Comparison of ENCODE assay signal across 8 cellular contexts in the genomic region with DNA sequence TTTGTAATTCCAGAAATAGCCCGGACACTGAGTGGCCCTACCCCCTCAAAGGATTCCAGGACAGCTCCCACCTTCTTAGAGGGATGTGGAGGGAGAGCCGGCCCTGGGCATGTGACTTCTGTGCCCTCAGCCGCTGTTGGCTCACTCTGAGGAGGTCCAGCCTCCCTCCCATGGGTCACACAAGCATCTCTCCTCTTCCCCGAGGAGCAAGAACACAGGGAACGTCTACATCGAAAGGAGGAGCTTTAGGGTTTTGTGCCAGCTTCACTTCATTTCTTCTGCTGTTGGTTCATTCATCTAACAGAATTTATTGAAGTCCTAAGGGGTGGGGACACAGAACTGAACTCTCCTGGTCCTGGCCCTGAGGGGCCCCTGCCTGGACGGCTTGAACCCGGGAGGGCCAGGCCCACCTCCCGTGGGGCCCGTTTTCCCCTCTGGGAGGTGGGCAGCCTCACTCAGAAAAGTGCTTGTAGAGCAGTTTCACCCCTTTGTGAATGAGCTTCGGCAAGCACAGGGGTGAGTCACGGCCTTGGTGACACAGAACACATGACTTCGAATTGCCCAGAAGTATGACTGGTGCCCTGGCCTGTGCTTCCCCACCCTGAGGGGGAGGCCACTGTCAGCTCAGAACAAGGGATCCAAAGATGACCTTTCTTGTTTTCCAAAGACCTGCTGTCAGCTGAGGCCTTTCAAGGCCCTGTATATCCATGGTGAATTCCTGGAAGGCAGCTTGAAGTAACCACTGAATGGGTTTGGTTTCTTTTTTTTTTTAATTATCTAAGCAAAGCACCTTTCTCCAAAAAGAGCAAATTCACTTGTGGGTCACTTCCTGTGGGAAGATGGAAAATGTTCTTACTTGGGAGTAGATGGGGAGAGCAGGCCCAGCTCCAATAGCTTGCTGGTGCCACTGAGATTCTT. TPM values are rescaled to one million over a fixed set of nuclear protein-coding genes. Genes with fewer than 3 reads are reported as not detected.
DNase-seq lines count a peak whose midpoint lies in the region; ATAC-seq and TF ChIP-seq lines count a peak whose summit lies in the region.

No MANE protein-coding gene starts in this region.

- TF ChIP-seq CTCF in GM20000 (IDR thresholded peaks at IDR 0.05; ENCODE audit: extremely low read depth, missing control alignments), result no peak
- TF ChIP-seq CTCF in PC-3 (conservative IDR thresholded peaks at IDR 0.05; ENCODE audit: low read depth, low read length), result no peak

- POLR2A ChIA-PET in PC-3 (lab: Charles Lee; ENCODE audit: unreplicated experiment), result interaction anchor here (0.5 to 0.6 kb wide), 3 partner anchors 8 to 29 kb away, joined by 3 to 4 read pairs (median 3); no protein-coding TSS in a partner anchor

- no peaks in the 10 kb centered on the region for H3K9me3 ChIP-seq in PC-3 (ENCODE audit: low read length)
- no peaks in the 10 kb centered on the region for H3K9me3 ChIP-seq in skeletal muscle tissue (ENCODE audit: control insufficient read depth in 3 of 3, low read length in 3 of 3)

- H3F3A ChIP-seq in PC-3 (ENCODE audit: low read length, unreplicated experiment), result no peaks in the 10 kb centered on the region

- H3K36me3 ChIP-seq in PC-3 (ENCODE audit: low read depth, low read length) (no peaks in the 10 kb centered on the region), skeletal muscle tissue (ENCODE audit: control insufficient read depth in 3 of 3, insufficient read depth in 3 of 3, low read length in 3 of 3) (no peaks in the 10 kb centered on the region)

- H3K4me3 ChIP-seq in PC-3 (ENCODE audit: low read length) (no peak overlapping the region), skeletal muscle tissue (ENCODE audit: low read length in 3 of 3) (no peak overlapping the region)

- peak overlapping the region; percentile 46 for H3K4me2 ChIP-seq in PC-3 (ENCODE audit: low read length)

- H3K27me3 ChIP-seq in PC-3 (ENCODE audit: low read length) (no peaks in the 10 kb centered on the region), skeletal muscle tissue (ENCODE audit: control insufficient read depth in 3 of 3, insufficient read depth in 3 of 3, low read length in 3 of 3) (no peaks in the 10 kb centered on the region)

- H3K4me1 ChIP-seq in PC-3 (ENCODE audit: insufficient read depth, low read length) (peaks cover 29% of the 10 kb centered on the region), skeletal muscle tissue (ENCODE audit: control insufficient read depth in 3 of 3, insufficient read depth in 3 of 3, low read length in 3 of 3) (peaks cover 11 to 53% (median 24%) of the 10 kb centered on the region in 3 donors)

- no TSS peak for BruUV-seq in PC-3 (replicated peaks; lab: Mats Ljungman, UMichigan)

- no peaks in the 10 kb centered on the region for H3K79me2 ChIP-seq in PC-3 (ENCODE audit: low read length)

- H4K20me1 ChIP-seq in PC-3 (ENCODE audit: low read length), result no peaks in the 10 kb centered on the region

- peak overlapping the region; percentile 55 for H2AFZ ChIP-seq in PC-3 (ENCODE audit: low read length)

- ATAC-seq in PC-3 (peak; percentile 82), Right ventricle myocardium superior (ENCODE audit: poor library complexity) (peak; percentile 64)

- no peaks in the 10 kb centered on the region for H3K9me2 ChIP-seq in PC-3 (replicated peaks; ENCODE audit: low read length)

- CTCF ChIA-PET in PC-3 (lab: Charles Lee), result interaction anchor here (0.6 kb wide), 1 partner anchor 73 kb away, joined by 3 read pairs; the partner anchor contains the start of gene PSMA6

- DNase-seq in GM20000 (ENCODE audit: low spot score) (peak; percentile 63), PC-3 (peak; percentile 84), Right ventricle myocardium superior (peak; percentile 65), inferior parietal cortex (ENCODE audit: extremely low spot score) (no peak), NCI-H1694 treated with DMSO at 0.1 percent for 48 hours (lab: John Stamatoyannopoulos, UW) (no peak), NCI-H2081 (lab: John Stamatoyannopoulos, UW) (no peak)
- peak; percentile 50 for DNase-seq in activated gamma-delta T cell treated with anti-CD3 and anti-CD28 coated beads, Interleukin-2, amount 50 U/mL, for 16 hours (ENCODE audit: low read depth)

- H3K9ac ChIP-seq in PC-3 (ENCODE audit: low read length), result peak overlapping the region; percentile 5; the same call in 1 of the 2 replicates
- peak overlapping the region in 1 of 3 donors; percentile 3 for H3K9ac ChIP-seq in skeletal muscle tissue (ENCODE audit: low read depth in 1 of 3, low read length in 3 of 3)

- intact Hi-C loops in PC-3 (cut with micrococcal nuclease), result no loop called here
- intact Hi-C loops in Right ventricle myocardium superior (cut with DNase I), result no loop called here

- H3K27ac ChIP-seq in PC-3 (ENCODE audit: low read length) (peak overlapping the region; percentile 63), skeletal muscle tissue (ENCODE audit: low read depth, low read length) (peak overlapping the region; percentile 78)

RNA-seq across cellular contexts. Expression of gene NFKBIA, which starts 39.2 kb away (rescaled TPM):
- total RNA-seq in PC-3 (2014; rRNA removed) (186 and 226 TPM in 2 replicates), Right ventricle myocardium superior (73.3 TPM), skeletal muscle tissue (88.2 TPM)

Comparison
In these comparisons a context has a peak if more than half of its experiments do, and no peak if none do; other contexts are left out.
1. DNase-seq: peak in GM20000 (single experiment), PC-3 (single experiment), activated gamma-delta T cell treated with anti-CD3 and anti-CD28 coated beads, Interleukin-2, amount 50 U/mL, for 16 hours (single experiment) and Right ventricle myocardium superior (single experiment); none in inferior parietal cortex (single experiment), NCI-H1694 treated with DMSO at 0.1 percent for 48 hours (single experiment) and NCI-H2081 (0 of 2).